Comparison of ENCODE assay signal across 16 cellular contexts in the genomic region with DNA sequence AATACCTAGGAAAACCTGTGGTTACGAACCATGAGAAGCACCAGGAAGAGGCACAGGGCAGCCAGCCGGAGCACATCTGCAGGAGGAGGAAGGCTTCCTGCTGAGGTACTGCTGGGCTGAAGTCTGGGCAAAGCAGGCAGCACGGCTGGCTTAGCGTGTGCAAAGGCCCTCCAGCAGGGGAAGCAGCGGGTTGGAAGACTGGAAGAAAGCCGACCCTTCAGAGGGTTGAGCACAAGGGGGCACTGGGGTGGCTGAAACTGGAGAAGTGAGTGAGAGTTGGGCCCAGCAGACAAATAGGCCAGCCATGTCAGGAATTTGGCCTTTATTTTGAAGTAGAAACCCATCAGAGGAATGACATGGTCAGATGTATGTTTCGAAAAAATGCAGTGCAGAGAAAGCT. TPM values are rescaled to one million over a fixed set of nuclear protein-coding genes. Genes with fewer than 3 reads are reported as not detected.
DNase-seq lines count a peak whose midpoint lies in the region; ATAC-seq, FAIRE-seq and TF ChIP-seq lines count a peak whose summit lies in the region.
"Had no signal": no experiment of that assay in that cellular context is flagged by ENCODE, and none has a peak within 500 bp of the region (broad histone marks: within the 10 kb centered on the region; RNA-seq: fewer than 3 reads in every experiment).

No MANE protein-coding gene starts in this region.

- TF ChIP-seq EP300 in HepG2 (IDR thresholded peaks at IDR 0.05; ENCODE audit: low read depth in 2 of 2, low read length in 2 of 2) (no peak), HepG2 (CRISPR knock-in tag; IDR thresholded peaks at IDR 0.05; ENCODE audit: borderline replicate concordance) (no peak), SK-N-SH (IDR thresholded peaks at IDR 0.05; ENCODE audit: borderline replicate concordance in 1 of 2, low read depth in 1 of 2, low read length in 1 of 2) (no peak)

- BruUV-seq in HepG2 (replicated peaks; lab: Mats Ljungman, UMichigan), result no TSS peak

- no peak overlapping the region for H3K4me3 ChIP-seq in HepG2 (replicated peaks in 1 of 3; ENCODE audit: insufficient read depth in 1 of 3, low read depth in 2 of 3, low read length in 3 of 3)
- H3K4me3 ChIP-seq in right lobe of liver, result no peak overlapping the region
- H3K4me3 ChIP-seq in SK-N-SH (ENCODE audit: low read depth in 2 of 2, low read length in 1 of 2), result no peak overlapping the region
- H3K4me3 ChIP-seq in fibroblast of pulmonary artery (replicated peaks; ENCODE audit: low read depth, low read length), result no peak overlapping the region
- H3K4me3 ChIP-seq: gastrocnemius medialis, GM12878, prostate gland had no signal

- FAIRE-seq in HepG2 (lab: Jason Lieb, UNC) (no peak), frontal cortex (lab: Jason Lieb, UNC) (no peak)
- FAIRE-seq: GM12878 had no signal

- H3K36me3 ChIP-seq in HepG2 (replicated peaks in 1 of 2; ENCODE audit: control insufficient read depth in 1 of 2, insufficient read depth in 2 of 2, low read length in 2 of 2) (peaks cover 61 to 83% of the 10 kb centered on the region in 2 experiments), right lobe of liver (peaks cover 0 to 80% (median 40%) of the 10 kb centered on the region in 4 donors), SK-N-SH (replicated peaks in 1 of 2; ENCODE audit: control insufficient read depth in 1 of 2, insufficient read depth in 2 of 2, low read length in 1 of 2) (peaks cover 39 to 45% of the 10 kb centered on the region in 2 experiments)

- DNase-seq in HepG2 (ENCODE audit: low spot score) (peak; percentile 38), right lobe of liver (no peak), SK-N-SH (no peak), fibroblast of pulmonary artery (ENCODE audit: low read depth) (no peak), EL (no peak), frontal cortex (ENCODE audit: low spot score in 2 of 2) (no peak)
- DNase-seq: activated CD4-positive, alpha-beta T cell treated with anti-CD3 and anti-CD28 coated beads for 48 hours; anterior cingulate cortex; DMS53; gastrocnemius medialis; KG1; NCI-H510A treated with DMSO at 0.1 percent for 48 hours had no signal

- ATAC-seq in HepG2 (peak; percentile 64), right lobe of liver (no peak), HG02763 (IDR thresholded peaks at IDR 0.05; ENCODE audit: unreplicated experiment) (no peak), HG02623 (IDR thresholded peaks at IDR 0.05; ENCODE audit: unreplicated experiment) (no peak)
- ATAC-seq: gastrocnemius medialis, GM12878 had no signal

- CTCF ChIA-PET in HepG2 (lab: Yijun Ruan, JAX; ENCODE audit: low intra/inter-chr PET ratio, low total read pairs) (no interaction called here), SK-N-SH (lab: Yijun Ruan, JAX) (interaction anchor here (1.4 kb wide), 1 partner anchor 12 kb away, joined by 9 read pairs; the partner anchor contains the start of gene HSD3B7)

- TF ChIP-seq RAD21 in HepG2 (CRISPR knock-in tag; IDR thresholded peaks at IDR 0.05), result no peak
- TF ChIP-seq RAD21 in SK-N-SH (IDR thresholded peaks at IDR 0.05; ENCODE audit: low read length), result no peak

- H3K9ac ChIP-seq in HepG2 (ENCODE audit: insufficient read depth, low read depth, low read length) (no peak overlapping the region), SK-N-SH (no peak overlapping the region)

- H3K4me1 ChIP-seq in HepG2 (ENCODE audit: insufficient read depth, low read length) (no peaks in the 10 kb centered on the region), right lobe of liver (no peaks in the 10 kb centered on the region), SK-N-SH (ENCODE audit: control insufficient read depth in 1 of 2, insufficient read depth in 2 of 2, low read depth in 1 of 2, low read length in 1 of 2) (no peaks in the 10 kb centered on the region)
- H3K4me1 ChIP-seq: gastrocnemius medialis, prostate gland had no signal

- H3K79me2 ChIP-seq in HepG2 (ENCODE audit: insufficient read depth, low read length) (no peaks in the 10 kb centered on the region), SK-N-SH (ENCODE audit: insufficient read depth) (no peaks in the 10 kb centered on the region)

- H3K4me2 ChIP-seq in HepG2 (ENCODE audit: low read depth, low read length) (no peak overlapping the region), SK-N-SH (no peak overlapping the region)

- no peaks in the 10 kb centered on the region for H3K9me2 ChIP-seq in SK-N-SH

- no peak for TF ChIP-seq POLR2A in HepG2 (IDR thresholded peaks at IDR 0.05; ENCODE audit: insufficient read depth in 1 of 2, low read depth in 2 of 2, low read length in 2 of 2)
- TF ChIP-seq POLR2A in right lobe of liver (IDR thresholded peaks at IDR 0.05), result no peak

- H2AFZ ChIP-seq in HepG2 (ENCODE audit: low read length), result no peak overlapping the region
- no peak overlapping the region for H2AFZ ChIP-seq in SK-N-SH (ENCODE audit: low read depth)

- no peaks in the 10 kb centered on the region; the same call in 1 of the 2 replicates for H4K20me1 ChIP-seq in HepG2 (ENCODE audit: insufficient read depth, low read length)
- no peaks in the 10 kb centered on the region for H4K20me1 ChIP-seq in SK-N-SH (ENCODE audit: insufficient read depth)

- H3K27me3 ChIP-seq in HepG2 (ENCODE audit: control insufficient read depth in 1 of 2, insufficient read depth in 2 of 2, low read length in 2 of 2) (no peaks in the 10 kb centered on the region), right lobe of liver (no peaks in the 10 kb centered on the region), SK-N-SH (ENCODE audit: insufficient read depth) (no peaks in the 10 kb centered on the region)
- H3K27me3 ChIP-seq: gastrocnemius medialis had no signal

- POLR2A ChIA-PET in HepG2 (lab: Yijun Ruan, JAX) (interaction anchor here (1.2 kb wide), 1 partner anchor 14 kb away, joined by 3 read pairs; no protein-coding TSS in a partner anchor), SK-N-SH (lab: Yijun Ruan, JAX) (interaction anchor here (0.6 kb wide), 1 partner anchor 418 kb away, joined by 3 read pairs; no protein-coding TSS in a partner anchor)

- 91% methylated on average over 7 of the region's 7 CpGs for WGBS in HepG2 (ENCODE audit: low lambda C conversion rate)
- 66% methylated on average over 3 of the region's 7 CpGs for WGBS in right lobe of liver (ENCODE audit: insufficient coverage, low coverage, low lambda C conversion rate, missing lambda C conversion rate)
- WGBS in SK-N-SH (ENCODE audit: low lambda C conversion rate), result 98% methylated on average over 7 of the region's 7 CpGs

- intact Hi-C loops in HepG2 (cut with micrococcal nuclease; ENCODE audit: unreplicated experiment), result no loop called here
- intact Hi-C loops in right lobe of liver (cut with DNase I), result no loop called here

- H3K9me3 ChIP-seq in HepG2 (ENCODE audit: low read length) (no peaks in the 10 kb centered on the region), right lobe of liver (no peaks in the 10 kb centered on the region), SK-N-SH (no peaks in the 10 kb centered on the region)
- H3K9me3 ChIP-seq: gastrocnemius medialis, prostate gland had no signal

- H3K27ac ChIP-seq in HepG2 (ENCODE audit: extremely low read length, insufficient read depth, low read length) (no peak overlapping the region), right lobe of liver (no peak overlapping the region), SK-N-SH (ENCODE audit: low read depth in 2 of 2, low read length in 1 of 2) (no peak overlapping the region)
- H3K27ac ChIP-seq: gastrocnemius medialis, prostate gland had no signal

- no peak; the same call in 1 of the 2 replicates for TF ChIP-seq CTCF in HepG2 (CRISPR knock-in tag; IDR thresholded peaks at IDR 0.05)
- TF ChIP-seq CTCF in right lobe of liver (IDR thresholded peaks at IDR 0.05), result no peak
- TF ChIP-seq CTCF in SK-N-SH (IDR thresholded peaks at IDR 0.05), result peak; percentile 27; the same call in 1 of the 2 replicates
- TF ChIP-seq CTCF in fibroblast of pulmonary artery (IDR thresholded peaks at IDR 0.05; ENCODE audit: low read length, missing control alignments), result peak; percentile 8

- H3F3A ChIP-seq in SK-N-SH (replicated peaks; ENCODE audit: insufficient read depth), result no peaks in the 10 kb centered on the region

- in situ Hi-C loops in HepG2 (cut with HindIII; ENCODE audit: extremely low pct_ligation_motif_present, low pct_unique_long_range_greater_than_20kb), result no loop called here

RNA-seq across cellular contexts. Expression of gene HSD3B7, which starts 12.1 kb away (rescaled TPM):
- 58.8 and 69.7 TPM in 2 replicates for total RNA-seq in HepG2 (2016; rRNA removed; fragmentation: Illumina TruSeq; extraction: Trizol)
- total RNA-seq in HepG2 (2016; cell fraction: cytosol; rRNA removed; fragmentation: Illumina TruSeq; extraction: Trizol; ENCODE audit: low read depth), result 12.1 and 14.2 TPM in 2 replicates
- 53.9 and 70.3 TPM in 2 replicates for total RNA-seq in HepG2 (2016; cell fraction: insoluble cytoplasmic fraction; rRNA removed; fragmentation: Illumina TruSeq; extraction: Trizol)
- 26.6 and 27.7 TPM in 2 replicates for total RNA-seq in HepG2 (2016; cell fraction: membrane; rRNA removed; fragmentation: Illumina TruSeq; extraction: Trizol)
- 36.3 and 39.5 TPM in 2 replicates for total RNA-seq in HepG2 (2016; cell fraction: nucleus; rRNA removed; fragmentation: Illumina TruSeq; extraction: Trizol)
- 32.9 and 40.9 TPM in 2 replicates for polyA plus RNA-seq in HepG2 (2011; rRNA removed)
- polyA plus RNA-seq in HepG2 (2011; cell fraction: cytosol; rRNA removed), result 29.8 and 45.1 TPM in 2 replicates
- 63.4 and 68.4 TPM in 2 replicates for polyA plus RNA-seq in HepG2 (2011; cell fraction: nucleus; rRNA removed)
- 14.8 and 17.8 TPM in 2 replicates for polyA plus RNA-seq in HepG2 (2012)
- 10.6 and 11.9 TPM in 2 replicates for polyA plus RNA-seq in HepG2 (2016; cell fraction: cytosol; fragmentation: Illumina TruSeq; extraction: Trizol; ENCODE audit: low read depth)
- 43.4 and 50.5 TPM in 2 replicates for polyA plus RNA-seq in HepG2 (2016; cell fraction: insoluble cytoplasmic fraction; fragmentation: Illumina TruSeq; extraction: Trizol; ENCODE audit: low read depth)
- 18.0 and 19.2 TPM in 2 replicates for polyA plus RNA-seq in HepG2 (2016; cell fraction: membrane; fragmentation: Illumina TruSeq; extraction: Trizol; ENCODE audit: low read depth)
- polyA plus RNA-seq in HepG2 (2016; cell fraction: nucleus; fragmentation: Illumina TruSeq; extraction: Trizol; ENCODE audit: insufficient read depth, low read depth), result 69.7 and 71.0 TPM in 2 replicates
- polyA minus RNA-seq in HepG2 (2011; rRNA and poly(A)+ RNA removed; ENCODE audit: low replicate concordance), result 11.6 and 56.6 TPM in 2 replicates
- polyA minus RNA-seq in HepG2 (2011; cell fraction: cytosol; rRNA and poly(A)+ RNA removed), result 19.8 and 20.1 TPM in 2 replicates
- 5.0 and 5.8 TPM in 2 replicates for polyA minus RNA-seq in HepG2 (2011; cell fraction: nucleus; rRNA and poly(A)+ RNA removed)
- 100 to 1,000 TPM in 3 of 6 experiments, 10 to 100 TPM in 3; 54.6 to 219 (median 86.9) TPM for total RNA-seq in right lobe of liver
- 12.2 and 12.9 TPM in 2 replicates for polyA plus RNA-seq in SK-N-SH (2012; rRNA removed)
- 5.6 and 9.0 TPM in 2 replicates for polyA plus RNA-seq in SK-N-SH (2012; cell fraction: cytosol; rRNA removed)
- 19.5 and 19.7 TPM in 2 replicates for polyA plus RNA-seq in SK-N-SH (2012; cell fraction: nucleus; rRNA removed)
- 2.0 TPM for total RNA-seq in frontal cortex

RNA-seq across cellular contexts. Expression of gene SETD1A, which starts 15.3 kb away (rescaled TPM):
- total RNA-seq in HepG2 (2016; rRNA removed; fragmentation: Illumina TruSeq; extraction: Trizol), result 3.6 and 5.6 TPM in 2 replicates
- total RNA-seq in HepG2 (2016; cell fraction: cytosol; rRNA removed; fragmentation: Illumina TruSeq; extraction: Trizol; ENCODE audit: low read depth), result 7.1 and 10.5 TPM in 2 replicates
- 3.1 and 5.4 TPM in 2 replicates for total RNA-seq in HepG2 (2016; cell fraction: insoluble cytoplasmic fraction; rRNA removed; fragmentation: Illumina TruSeq; extraction: Trizol)
- 4.3 and 6.1 TPM in 2 replicates for total RNA-seq in HepG2 (2016; cell fraction: membrane; rRNA removed; fragmentation: Illumina TruSeq; extraction: Trizol)
- 6.3 and 8.6 TPM in 2 replicates for total RNA-seq in HepG2 (2016; cell fraction: nucleus; rRNA removed; fragmentation: Illumina TruSeq; extraction: Trizol)
- 3.2 and 3.8 TPM in 2 replicates for polyA plus RNA-seq in HepG2 (2011; rRNA removed)
- 1.6 and 2.0 TPM in 2 replicates for polyA plus RNA-seq in HepG2 (2011; cell fraction: cytosol; rRNA removed)
- 23.9 and 35.1 TPM in 2 replicates for polyA plus RNA-seq in HepG2 (2011; cell fraction: nucleus; rRNA removed)
- polyA plus RNA-seq in HepG2 (2012), result 15.4 and 28.2 TPM in 2 replicates
- polyA plus RNA-seq in HepG2 (2016; cell fraction: cytosol; fragmentation: Illumina TruSeq; extraction: Trizol; ENCODE audit: low read depth), result 0.57 and 1.4 TPM in 2 replicates
- 10.9 and 15.4 TPM in 2 replicates for polyA plus RNA-seq in HepG2 (2016; cell fraction: insoluble cytoplasmic fraction; fragmentation: Illumina TruSeq; extraction: Trizol; ENCODE audit: low read depth)
- 2.9 and 3.9 TPM in 2 replicates for polyA plus RNA-seq in HepG2 (2016; cell fraction: membrane; fragmentation: Illumina TruSeq; extraction: Trizol; ENCODE audit: low read depth)
- 43.7 and 55.5 TPM in 2 replicates for polyA plus RNA-seq in HepG2 (2016; cell fraction: nucleus; fragmentation: Illumina TruSeq; extraction: Trizol; ENCODE audit: insufficient read depth, low read depth)
- polyA minus RNA-seq in HepG2 (2011; rRNA and poly(A)+ RNA removed; ENCODE audit: low replicate concordance), result 5.5 and 8.7 TPM in 2 replicates
- 2.8 and 3.1 TPM in 2 replicates for polyA minus RNA-seq in HepG2 (2011; cell fraction: cytosol; rRNA and poly(A)+ RNA removed)
- 7.0 and 11.2 TPM in 2 replicates for polyA minus RNA-seq in HepG2 (2011; cell fraction: nucleus; rRNA and poly(A)+ RNA removed)
- total RNA-seq in right lobe of liver, result 1 to 10 TPM; 3.7 to 7.4 (median 6.9) TPM
- polyA plus RNA-seq in SK-N-SH (2012; rRNA removed), result 2.4 and 6.8 TPM in 2 replicates
- polyA plus RNA-seq in SK-N-SH (2012; cell fraction: cytosol; rRNA removed), result 4.2 and 6.8 TPM in 2 replicates
- polyA plus RNA-seq in SK-N-SH (2012; cell fraction: nucleus; rRNA removed), result 18.8 and 24.8 TPM in 2 replicates
- total RNA-seq in frontal cortex, result 1.6 TPM

RNA-seq across cellular contexts. Expression of gene ORAI3, which starts 24.0 kb away (rescaled TPM):
- total RNA-seq in HepG2 (2016; rRNA removed; fragmentation: Illumina TruSeq; extraction: Trizol) (6.3 and 11.4 TPM in 2 replicates), right lobe of liver (10 to 100 TPM; 27.7 to 56.6 (median 31.6) TPM), frontal cortex (4.1 TPM)
- 3.1 and 3.3 TPM in 2 replicates for total RNA-seq in HepG2 (2016; cell fraction: cytosol; rRNA removed; fragmentation: Illumina TruSeq; extraction: Trizol; ENCODE audit: low read depth)
- 6.8 and 11.0 TPM in 2 replicates for total RNA-seq in HepG2 (2016; cell fraction: insoluble cytoplasmic fraction; rRNA removed; fragmentation: Illumina TruSeq; extraction: Trizol)
- total RNA-seq in HepG2 (2016; cell fraction: membrane; rRNA removed; fragmentation: Illumina TruSeq; extraction: Trizol), result 6.6 and 6.9 TPM in 2 replicates
- total RNA-seq in HepG2 (2016; cell fraction: nucleus; rRNA removed; fragmentation: Illumina TruSeq; extraction: Trizol), result 9.5 and 9.8 TPM in 2 replicates
- polyA plus RNA-seq in HepG2 (2011; rRNA removed) (32.0 and 41.3 TPM in 2 replicates), SK-N-SH (2012; rRNA removed) (29.0 and 31.8 TPM in 2 replicates)
- 40.6 and 43.1 TPM in 2 replicates for polyA plus RNA-seq in HepG2 (2011; cell fraction: cytosol; rRNA removed)
- polyA plus RNA-seq in HepG2 (2011; cell fraction: nucleus; rRNA removed), result 24.2 and 26.2 TPM in 2 replicates
- 8.4 and 8.8 TPM in 2 replicates for polyA plus RNA-seq in HepG2 (2012)
- polyA plus RNA-seq in HepG2 (2016; cell fraction: cytosol; fragmentation: Illumina TruSeq; extraction: Trizol; ENCODE audit: low read depth), result 2.0 and 3.1 TPM in 2 replicates
- 6.2 and 7.6 TPM in 2 replicates for polyA plus RNA-seq in HepG2 (2016; cell fraction: insoluble cytoplasmic fraction; fragmentation: Illumina TruSeq; extraction: Trizol; ENCODE audit: low read depth)
- 4.8 and 5.1 TPM in 2 replicates for polyA plus RNA-seq in HepG2 (2016; cell fraction: membrane; fragmentation: Illumina TruSeq; extraction: Trizol; ENCODE audit: low read depth)
- polyA plus RNA-seq in HepG2 (2016; cell fraction: nucleus; fragmentation: Illumina TruSeq; extraction: Trizol; ENCODE audit: insufficient read depth, low read depth), result 14.8 and 15.7 TPM in 2 replicates
- 9.3 and 112 TPM in 2 replicates for polyA minus RNA-seq in HepG2 (2011; rRNA and poly(A)+ RNA removed; ENCODE audit: low replicate concordance)
- 19.9 and 21.3 TPM in 2 replicates for polyA minus RNA-seq in HepG2 (2011; cell fraction: cytosol; rRNA and poly(A)+ RNA removed)
- 9.7 and 16.2 TPM in 2 replicates for polyA minus RNA-seq in HepG2 (2011; cell fraction: nucleus; rRNA and poly(A)+ RNA removed)
- 23.3 and 28.4 TPM in 2 replicates for polyA plus RNA-seq in SK-N-SH (2012; cell fraction: cytosol; rRNA removed)
- polyA plus RNA-seq in SK-N-SH (2012; cell fraction: nucleus; rRNA removed), result 32.0 and 34.8 TPM in 2 replicates

RNA-seq across cellular contexts. Expression of gene STX1B, which starts 37.6 kb away (rescaled TPM):
- total RNA-seq in HepG2 (2016; rRNA removed; fragmentation: Illumina TruSeq; extraction: Trizol) (1.7 and 3.0 TPM in 2 replicates), right lobe of liver (1 to 10 TPM in 4 of 6 experiments, under 1 TPM in 2; 0.61 to 4.5 (median 2.6) TPM), frontal cortex (11.4 TPM)
- total RNA-seq in HepG2 (2016; cell fraction: cytosol; rRNA removed; fragmentation: Illumina TruSeq; extraction: Trizol; ENCODE audit: low read depth), result 3.7 and 5.0 TPM in 2 replicates
- total RNA-seq in HepG2 (2016; cell fraction: insoluble cytoplasmic fraction; rRNA removed; fragmentation: Illumina TruSeq; extraction: Trizol), result 1.00 and 4.0 TPM in 2 replicates
- total RNA-seq in HepG2 (2016; cell fraction: membrane; rRNA removed; fragmentation: Illumina TruSeq; extraction: Trizol), result 3.5 TPM in 2 replicates
- 3.8 and 7.5 TPM in 2 replicates for total RNA-seq in HepG2 (2016; cell fraction: nucleus; rRNA removed; fragmentation: Illumina TruSeq; extraction: Trizol)
- polyA plus RNA-seq in HepG2 (2011; rRNA removed) (1.3 and 2.1 TPM in 2 replicates), SK-N-SH (2012; rRNA removed) (21.2 and 23.0 TPM in 2 replicates)
- 0.55 and 0.67 TPM in 2 replicates for polyA plus RNA-seq in HepG2 (2011; cell fraction: cytosol; rRNA removed)
- polyA plus RNA-seq in HepG2 (2011; cell fraction: nucleus; rRNA removed), result 9.0 and 9.4 TPM in 2 replicates
- polyA plus RNA-seq in HepG2 (2012), result 1.1 and 1.5 TPM in 2 replicates
- 2.1 and 2.2 TPM in 2 replicates for polyA plus RNA-seq in HepG2 (2016; cell fraction: cytosol; fragmentation: Illumina TruSeq; extraction: Trizol; ENCODE audit: low read depth)
- 0.69 and 0.76 TPM in 2 replicates for polyA plus RNA-seq in HepG2 (2016; cell fraction: insoluble cytoplasmic fraction; fragmentation: Illumina TruSeq; extraction: Trizol; ENCODE audit: low read depth)
- polyA plus RNA-seq in HepG2 (2016; cell fraction: membrane; fragmentation: Illumina TruSeq; extraction: Trizol; ENCODE audit: low read depth), result 1.4 and 1.9 TPM in 2 replicates
- 10.6 and 11.3 TPM in 2 replicates for polyA plus RNA-seq in HepG2 (2016; cell fraction: nucleus; fragmentation: Illumina TruSeq; extraction: Trizol; ENCODE audit: insufficient read depth, low read depth)
- polyA minus RNA-seq in HepG2 (2011; rRNA and poly(A)+ RNA removed; ENCODE audit: low replicate concordance), result 2.6 and 7.4 TPM in 2 replicates
- polyA minus RNA-seq in HepG2 (2011; cell fraction: cytosol; rRNA and poly(A)+ RNA removed), result 0.26 and 0.69 TPM in 2 replicates
- polyA minus RNA-seq in HepG2 (2011; cell fraction: nucleus; rRNA and poly(A)+ RNA removed), result 9.0 and 11.2 TPM in 2 replicates
- 5.1 and 6.2 TPM in 2 replicates for polyA plus RNA-seq in SK-N-SH (2012; cell fraction: cytosol; rRNA removed)
- polyA plus RNA-seq in SK-N-SH (2012; cell fraction: nucleus; rRNA removed), result 212 TPM in 2 replicates

RNA-seq across cellular contexts. Expression of gene FBXL19, which starts 49.5 kb away (rescaled TPM):
- 7.4 and 13.7 TPM in 2 replicates for total RNA-seq in HepG2 (2016; rRNA removed; fragmentation: Illumina TruSeq; extraction: Trizol)
- 0.88 and 1.0 TPM in 2 replicates for total RNA-seq in HepG2 (2016; cell fraction: cytosol; rRNA removed; fragmentation: Illumina TruSeq; extraction: Trizol; ENCODE audit: low read depth)
- total RNA-seq in HepG2 (2016; cell fraction: insoluble cytoplasmic fraction; rRNA removed; fragmentation: Illumina TruSeq; extraction: Trizol), result 7.5 and 14.8 TPM in 2 replicates
- 3.5 and 3.7 TPM in 2 replicates for total RNA-seq in HepG2 (2016; cell fraction: membrane; rRNA removed; fragmentation: Illumina TruSeq; extraction: Trizol)
- 7.2 and 8.5 TPM in 2 replicates for total RNA-seq in HepG2 (2016; cell fraction: nucleus; rRNA removed; fragmentation: Illumina TruSeq; extraction: Trizol)
- polyA plus RNA-seq in HepG2 (2011; rRNA removed), result 6.0 and 10.1 TPM in 2 replicates
- polyA plus RNA-seq in HepG2 (2011; cell fraction: cytosol; rRNA removed), result 4.8 and 8.3 TPM in 2 replicates
- 32.6 and 42.1 TPM in 2 replicates for polyA plus RNA-seq in HepG2 (2011; cell fraction: nucleus; rRNA removed)
- 6.0 and 7.5 TPM in 2 replicates for polyA plus RNA-seq in HepG2 (2012)
- polyA plus RNA-seq in HepG2 (2016; cell fraction: cytosol; fragmentation: Illumina TruSeq; extraction: Trizol; ENCODE audit: low read depth), result 0.59 and 0.62 TPM in 2 replicates
- 8.3 and 8.7 TPM in 2 replicates for polyA plus RNA-seq in HepG2 (2016; cell fraction: insoluble cytoplasmic fraction; fragmentation: Illumina TruSeq; extraction: Trizol; ENCODE audit: low read depth)
- 2.0 and 2.5 TPM in 2 replicates for polyA plus RNA-seq in HepG2 (2016; cell fraction: membrane; fragmentation: Illumina TruSeq; extraction: Trizol; ENCODE audit: low read depth)
- 18.4 and 19.3 TPM in 2 replicates for polyA plus RNA-seq in HepG2 (2016; cell fraction: nucleus; fragmentation: Illumina TruSeq; extraction: Trizol; ENCODE audit: insufficient read depth, low read depth)
- polyA minus RNA-seq in HepG2 (2011; rRNA and poly(A)+ RNA removed; ENCODE audit: low replicate concordance), result 9.2 and 19.5 TPM in 2 replicates
- 8.9 and 9.6 TPM in 2 replicates for polyA minus RNA-seq in HepG2 (2011; cell fraction: cytosol; rRNA and poly(A)+ RNA removed)
- polyA minus RNA-seq in HepG2 (2011; cell fraction: nucleus; rRNA and poly(A)+ RNA removed), result 6.3 and 7.0 TPM in 2 replicates
- 1 to 10 TPM; 2.8 to 8.0 (median 3.4) TPM for total RNA-seq in right lobe of liver
- 18.3 and 20.6 TPM in 2 replicates for polyA plus RNA-seq in SK-N-SH (2012; rRNA removed)
- polyA plus RNA-seq in SK-N-SH (2012; cell fraction: cytosol; rRNA removed), result 8.6 and 15.1 TPM in 2 replicates
- polyA plus RNA-seq in SK-N-SH (2012; cell fraction: nucleus; rRNA removed), result 31.4 and 33.9 TPM in 2 replicates
- 66.4 TPM for total RNA-seq in frontal cortex

Comparison
In these comparisons a context has a peak if more than half of its experiments do, and no peak if none do; other contexts are left out.
1. CTCF ChIP-seq: peak in SK-N-SH (single experiment) and fibroblast of pulmonary artery (single experiment); none in HepG2 (single experiment) and right lobe of liver (0 of 4).
2. Of the 25 proteins assayed by ChIP-seq in both HepG2 and SK-N-SH: peak only in HepG2: SMC3 and ZBTB33; only in SK-N-SH: CTCF; in both: none; in neither: 22.